In the genomic region with DNA sequence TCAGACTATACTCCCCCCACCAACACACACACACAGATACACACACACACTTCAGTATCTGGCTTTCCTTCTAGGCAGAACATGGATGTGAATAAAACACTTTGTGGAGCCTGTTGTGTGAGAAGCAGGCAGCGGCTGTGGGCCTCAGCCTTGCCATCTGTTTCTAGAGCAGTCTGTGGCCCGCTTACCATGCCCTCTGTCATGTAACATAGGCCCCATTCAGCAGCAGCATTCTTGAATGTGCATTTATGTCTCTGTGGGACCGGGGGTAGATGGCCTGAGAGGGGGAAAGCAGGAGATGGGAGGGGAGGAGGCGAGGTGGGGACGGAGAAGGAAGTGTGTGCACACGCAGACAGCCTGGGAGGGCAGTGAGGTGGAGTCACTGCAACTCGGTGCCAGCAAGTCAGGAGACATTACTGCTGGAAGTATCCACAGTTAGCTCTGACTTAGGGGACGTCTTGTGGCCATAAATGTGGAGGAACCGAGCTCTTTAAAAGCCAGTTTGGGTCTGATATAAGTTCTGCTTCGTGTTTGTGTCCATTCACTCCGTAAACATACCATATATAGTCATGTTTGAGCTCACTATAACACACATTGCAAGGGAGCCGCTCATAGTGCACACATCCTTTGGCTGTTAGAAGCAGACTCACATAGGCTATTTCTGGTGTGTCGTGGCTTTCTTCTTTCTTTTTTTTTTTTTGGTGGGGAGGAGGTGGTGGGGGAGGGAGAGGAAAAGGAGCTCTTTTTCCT, we compare ENCODE assay signal across 8 cellular contexts. TPM values are rescaled to one million over a fixed set of nuclear protein-coding genes. Genes with fewer than 3 reads are reported as not detected.
DNase-seq lines count a peak whose midpoint lies in the region; ATAC-seq lines count a peak whose summit lies in the region.

No MANE protein-coding gene starts in this region.

- peak overlapping the region; percentile 85 for H3K27ac ChIP-seq in epithelial cell of prostate
- H3K27ac ChIP-seq in muscle layer of duodenum (ENCODE audit: low read length), result peak overlapping the region; percentile 93

- peaks cover 31 to 58% of the 10 kb centered on the region in 2 donors for H3K4me1 ChIP-seq in muscle layer of duodenum (ENCODE audit: control insufficient read depth in 1 of 2, insufficient read depth in 2 of 2, low read length in 2 of 2)

- H3K36me3 ChIP-seq in muscle layer of duodenum (ENCODE audit: control insufficient read depth in 1 of 2, insufficient read depth in 2 of 2, low read length in 2 of 2), result no peaks in the 10 kb centered on the region

- no peaks in the 10 kb centered on the region for H3K9me3 Mint-ChIP-seq in activated T-cell treated with anti-CD3 and anti-CD28 coated beads, Interleukin-2, amount 50 U/mL, for 4 hours

- H3K27me3 ChIP-seq in muscle layer of duodenum (ENCODE audit: low read depth, low read length), result no peaks in the 10 kb centered on the region

- H3K4me1 Mint-ChIP-seq in activated T-cell treated with anti-CD3 and anti-CD28 coated beads, Interleukin-2, amount 50 U/mL, for 4 hours (ENCODE audit: low read depth), result peaks cover 73% of the 10 kb centered on the region

- H3K27me3 Mint-ChIP-seq in activated T-cell treated with anti-CD3 and anti-CD28 coated beads, Interleukin-2, amount 50 U/mL, for 4 hours (ENCODE audit: low read depth), result no peaks in the 10 kb centered on the region

- peaks cover 6% of the 10 kb centered on the region for H3K36me3 Mint-ChIP-seq in activated T-cell treated with anti-CD3 and anti-CD28 coated beads, Interleukin-2, amount 50 U/mL, for 4 hours (ENCODE audit: insufficient read depth)

- peak; percentile 56 for ATAC-seq in activated T-cell treated with anti-CD3 and anti-CD28 coated beads, Interleukin-2, amount 50 U/mL, for 4 hours
- peak; percentile 61 for ATAC-seq in HG03354 (IDR thresholded peaks at IDR 0.05; ENCODE audit: poor library complexity, severe bottlenecking, unreplicated experiment)

- no peak overlapping the region for H3K4me3 Mint-ChIP-seq in activated T-cell treated with anti-CD3 and anti-CD28 coated beads, Interleukin-2, amount 50 U/mL, for 4 hours

- no peak for DNase-seq in activated T-cell treated with anti-CD3 and anti-CD28 coated beads, Interleukin-2, amount 50 U/mL, for 4 hours
- DNase-seq in activated T-cell treated with anti-CD3 and anti-CD28 coated beads, Interleukin-2, amount 50 U/mL, for 1 hour, result no peak
- peak; percentile 74 for DNase-seq in SKM-1 treated with dmso at 0.1 percent for 144 hours (lab: John Stamatoyannopoulos, UW; ENCODE audit: unreplicated experiment)
- no peak for DNase-seq in epithelial cell of prostate (ENCODE audit: low read depth, low spot score)
- no peak for DNase-seq in HPDE6-E6E7 (ENCODE audit: extremely low spot score)
- no peak for DNase-seq in stimulated activated CD8-positive, alpha-beta memory T cell treated with anti-CD3 and anti-CD28 coated beads, Interleukin-4, amount 100 ng/mL, for 48 hours

- H3K9me3 ChIP-seq in muscle layer of duodenum (ENCODE audit: control insufficient read depth in 1 of 2, low read length in 2 of 2), result no peaks in the 10 kb centered on the region

- H3K4me3 ChIP-seq in muscle layer of duodenum (ENCODE audit: low read depth in 1 of 2, low read length in 2 of 2), result peak overlapping the region; percentile 6 to 24

RNA-seq across cellular contexts. Expression of a gene that starts 38.5 kb away (rescaled TPM):
- total RNA-seq in activated T-cell treated with anti-CD3 and anti-CD28 coated beads, Interleukin-2, amount 50 U/mL, for 4 hours, result 10 to 100 TPM; 18.5 to 20.7 (median 19.2) TPM
